ENCODE assay signal across 1 cellular context in the genomic region with DNA sequence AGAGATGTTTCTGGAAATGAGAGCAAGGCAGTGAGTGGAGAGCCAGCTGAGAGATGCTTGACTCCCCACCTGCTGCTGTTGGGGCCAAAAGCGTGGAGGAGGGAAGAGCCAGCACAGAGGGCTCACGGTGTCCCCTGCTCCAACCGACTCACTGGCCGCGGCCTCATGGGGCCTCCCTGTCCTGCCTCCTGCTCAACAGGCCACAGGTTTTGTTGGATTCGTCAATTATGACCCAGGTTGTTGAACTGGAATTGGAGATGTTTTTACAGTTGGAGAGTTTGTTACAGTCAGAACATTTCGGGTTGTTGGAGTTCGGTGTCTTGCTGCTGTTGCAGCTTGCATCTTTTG.
TF ChIP-seq lines count a peak whose summit lies in the region.

No MANE protein-coding gene starts in this region.

TF ChIP-seq in WTC11, 78 proteins besides CTCF, POLR2A, EP300 and RAD21 (continued from another document):
- TF ChIP-seq, protein P1, sequence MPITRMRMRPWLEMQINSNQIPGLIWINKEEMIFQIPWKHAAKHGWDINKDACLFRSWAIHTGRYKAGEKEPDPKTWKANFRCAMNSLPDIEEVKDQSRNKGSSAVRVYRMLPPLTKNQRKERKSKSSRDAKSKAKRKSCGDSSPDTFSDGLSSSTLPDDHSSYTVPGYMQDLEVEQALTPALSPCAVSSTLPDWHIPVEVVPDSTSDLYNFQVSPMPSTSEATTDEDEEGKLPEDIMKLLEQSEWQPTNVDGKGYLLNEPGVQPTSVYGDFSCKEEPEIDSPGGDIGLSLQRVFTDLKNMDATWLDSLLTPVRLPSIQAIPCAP (CRISPR knock-in tag; IDR thresholded peaks at IDR 0.05), result no peak
- no peak for TF ChIP-seq ZNF396 (CRISPR knock-in tag; IDR thresholded peaks at IDR 0.05; ENCODE audit: borderline replicate concordance)
- TF ChIP-seq NFE2L1 (CRISPR knock-in tag; IDR thresholded peaks at IDR 0.05), result no peak
- TF ChIP-seq, protein P2, sequence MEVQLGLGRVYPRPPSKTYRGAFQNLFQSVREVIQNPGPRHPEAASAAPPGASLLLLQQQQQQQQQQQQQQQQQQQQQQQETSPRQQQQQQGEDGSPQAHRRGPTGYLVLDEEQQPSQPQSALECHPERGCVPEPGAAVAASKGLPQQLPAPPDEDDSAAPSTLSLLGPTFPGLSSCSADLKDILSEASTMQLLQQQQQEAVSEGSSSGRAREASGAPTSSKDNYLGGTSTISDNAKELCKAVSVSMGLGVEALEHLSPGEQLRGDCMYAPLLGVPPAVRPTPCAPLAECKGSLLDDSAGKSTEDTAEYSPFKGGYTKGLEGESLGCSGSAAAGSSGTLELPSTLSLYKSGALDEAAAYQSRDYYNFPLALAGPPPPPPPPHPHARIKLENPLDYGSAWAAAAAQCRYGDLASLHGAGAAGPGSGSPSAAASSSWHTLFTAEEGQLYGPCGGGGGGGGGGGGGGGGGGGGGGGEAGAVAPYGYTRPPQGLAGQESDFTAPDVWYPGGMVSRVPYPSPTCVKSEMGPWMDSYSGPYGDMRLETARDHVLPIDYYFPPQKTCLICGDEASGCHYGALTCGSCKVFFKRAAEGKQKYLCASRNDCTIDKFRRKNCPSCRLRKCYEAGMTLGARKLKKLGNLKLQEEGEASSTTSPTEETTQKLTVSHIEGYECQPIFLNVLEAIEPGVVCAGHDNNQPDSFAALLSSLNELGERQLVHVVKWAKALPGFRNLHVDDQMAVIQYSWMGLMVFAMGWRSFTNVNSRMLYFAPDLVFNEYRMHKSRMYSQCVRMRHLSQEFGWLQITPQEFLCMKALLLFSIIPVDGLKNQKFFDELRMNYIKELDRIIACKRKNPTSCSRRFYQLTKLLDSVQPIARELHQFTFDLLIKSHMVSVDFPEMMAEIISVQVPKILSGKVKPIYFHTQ (CRISPR knock-in tag; IDR thresholded peaks at IDR 0.05), result no peak
- TF ChIP-seq FOXK1 (CRISPR knock-in tag; IDR thresholded peaks at IDR 0.05), result no peak
- TF ChIP-seq RELA (CRISPR knock-in tag; IDR thresholded peaks at IDR 0.05; ENCODE audit: borderline replicate concordance), result no peak
- no peak for TF ChIP-seq CREB1 (CRISPR knock-in tag; IDR thresholded peaks at IDR 0.05)
